ENCODE assay signal across 24 cellular contexts in genomic region chr1:212074856-212075255, GRCh38. TPM values are rescaled to one million over a fixed set of nuclear protein-coding genes. Genes with fewer than 3 reads are reported as not detected.
DNase-seq lines count a peak whose midpoint lies in the region; ATAC-seq, FAIRE-seq and TF ChIP-seq lines count a peak whose summit lies in the region.
"Had no signal": no experiment of that assay in that cellular context is flagged by ENCODE, and none has a peak within 500 bp of the region (broad histone marks: within the 10 kb centered on the region; RNA-seq: fewer than 3 reads in every experiment).

No MANE protein-coding gene starts in this region.

- H3K27ac ChIP-seq in heart right ventricle (peak overlapping the region; percentile 61 to 86 (median 82)), skeletal muscle tissue (ENCODE audit: low read depth, low read length) (peak overlapping the region; percentile 78)

- 30 to 36% methylated on average over 3 of the region's 3 CpGs for WGBS in heart right ventricle, 2 donors

- no peaks in the 10 kb centered on the region for H3K27me3 Mint-ChIP-seq in activated T-helper 1 cell treated with anti-CD3 and anti-CD28 coated beads, Interleukin-12 subunit alpha, Interleukin-12 subunit beta, Interleukin-2, Interleukin-4 antibody, amounts not matched to agents 30 ng/mL and 10 ng/mL and 1 ng/mL, durations not matched to agents 14 hours and 24 hours and 36 hours (ENCODE audit: insufficient read depth)
- H3K27me3 Mint-ChIP-seq: CD8-positive, alpha-beta memory T cell had no signal

- ATAC-seq in heart right ventricle, result peak in 7 of 8 donors; percentile 61 to 87 (median 80)
- no peak for ATAC-seq in HG02884 (IDR thresholded peaks at IDR 0.05; ENCODE audit: unreplicated experiment)
- ATAC-seq in stimulated activated naive CD8-positive, alpha-beta T cell treated with anti-CD3 and anti-CD28 coated beads, Interleukin-15, Interleukin-2, amounts not matched to agents 100 U/mL and 50 U/mL, for 24 hours, result no peak
- ATAC-seq: GM23338 had no signal

- no peaks in the 10 kb centered on the region for H3K9me3 Mint-ChIP-seq in activated T-helper 1 cell treated with anti-CD3 and anti-CD28 coated beads, Interleukin-12 subunit alpha, Interleukin-12 subunit beta, Interleukin-2, Interleukin-4 antibody, amounts not matched to agents 30 ng/mL and 10 ng/mL and 1 ng/mL, durations not matched to agents 14 hours and 24 hours and 36 hours
- H3K9me3 Mint-ChIP-seq: CD14-positive monocyte; CD8-positive, alpha-beta memory T cell; GM23338; H9 had no signal

- H3K27me3 ChIP-seq in heart right ventricle (no peaks in the 10 kb centered on the region), skeletal muscle tissue (ENCODE audit: control insufficient read depth in 3 of 3, insufficient read depth in 3 of 3, low read length in 3 of 3) (no peaks in the 10 kb centered on the region)
- H3K27me3 ChIP-seq: MG63 had no signal

- no peak overlapping the region for H3K4me3 Mint-ChIP-seq in activated T-helper 1 cell treated with anti-CD3 and anti-CD28 coated beads, Interleukin-12 subunit alpha, Interleukin-12 subunit beta, Interleukin-2, Interleukin-4 antibody, amounts not matched to agents 30 ng/mL and 10 ng/mL and 1 ng/mL, durations not matched to agents 14 hours and 24 hours and 36 hours
- H3K4me3 Mint-ChIP-seq: CD14-positive monocyte; CD8-positive, alpha-beta memory T cell; GM23338; H9 had no signal

- peak overlapping the region; percentile 10 for H3K27ac Mint-ChIP-seq in activated T-helper 1 cell treated with anti-CD3 and anti-CD28 coated beads, Interleukin-12 subunit alpha, Interleukin-12 subunit beta, Interleukin-2, Interleukin-4 antibody, amounts not matched to agents 30 ng/mL and 10 ng/mL and 1 ng/mL, durations not matched to agents 14 hours and 24 hours and 36 hours
- H3K27ac Mint-ChIP-seq: CD8-positive, alpha-beta memory T cell; GM23338; H9 had no signal

- H3K9me3 ChIP-seq in heart right ventricle, result no peaks in the 10 kb centered on the region
- H3K9me3 ChIP-seq in skeletal muscle tissue (ENCODE audit: control insufficient read depth in 3 of 3, low read length in 3 of 3), result no peaks in the 10 kb centered on the region
- H3K9me3 ChIP-seq: MG63 had no signal

- FAIRE-seq in islet of Langerhans (lab: Jason Lieb, UNC), result peak; percentile 43
- FAIRE-seq: GM12891 had no signal

- DNase-seq in activated T-helper 1 cell treated with anti-CD3 and anti-CD28 coated beads, Interleukin-12 subunit alpha, Interleukin-12 subunit beta, Interleukin-2, Interleukin-4 antibody, amounts not matched to agents 30 ng/mL and 10 ng/mL and 1 ng/mL, durations not matched to agents 14 hours and 24 hours and 36 hours (ENCODE audit: low spot score), result no peak
- no peak for DNase-seq in heart right ventricle
- no peak for DNase-seq in activated CD8-positive, alpha-beta memory T cell treated with anti-CD3 and anti-CD28 coated beads, Interleukin-2, amount 50 U/mL, for 4 hours
- no peak for DNase-seq in stimulated activated naive CD8-positive, alpha-beta T cell treated with anti-CD3 and anti-CD28 coated beads, Interleukin-15, Interleukin-2, amounts not matched to agents 100 U/mL and 50 U/mL, for 24 hours
- DNase-seq: CD8-positive, alpha-beta memory T cell; DMS79 treated with DMSO at 0.1 percent for 48 hours; GF-D8; H9; IMR-90; KG1; MG63; NCI-H1694; NCI-H2029 treated with DMSO at 0.1 percent for 48 hours; NCI-H226; NCI-H510A; NCI-H69; RPMI8226; SHP77 treated with DMSO at 0.1 percent for 48 hours had no signal

- peak overlapping the region in 1 of 10 donors; percentile 3 for H3K4me3 ChIP-seq in heart right ventricle
- no peak overlapping the region for H3K4me3 ChIP-seq in skeletal muscle tissue (ENCODE audit: low read length in 3 of 3)
- H3K4me3 ChIP-seq: GM23338, MG63 had no signal

- H3K4me1 Mint-ChIP-seq in activated T-helper 1 cell treated with anti-CD3 and anti-CD28 coated beads, Interleukin-12 subunit alpha, Interleukin-12 subunit beta, Interleukin-2, Interleukin-4 antibody, amounts not matched to agents 30 ng/mL and 10 ng/mL and 1 ng/mL, durations not matched to agents 14 hours and 24 hours and 36 hours (ENCODE audit: low read depth), result peaks cover 18% of the 10 kb centered on the region
- H3K4me1 Mint-ChIP-seq: CD14-positive monocyte; CD8-positive, alpha-beta memory T cell; GM23338; H9 had no signal

- H3K36me3 ChIP-seq in heart right ventricle, result no peaks in the 10 kb centered on the region
- H3K36me3 ChIP-seq in skeletal muscle tissue (ENCODE audit: control insufficient read depth in 3 of 3, insufficient read depth in 3 of 3, low read length in 3 of 3), result no peaks in the 10 kb centered on the region

- H3K4me1 ChIP-seq in heart right ventricle (peaks cover 0 to 33% (median 9%) of the 10 kb centered on the region in 9 donors), skeletal muscle tissue (ENCODE audit: control insufficient read depth in 3 of 3, insufficient read depth in 3 of 3, low read length in 3 of 3) (peaks cover 3 to 5% (median 3%) of the 10 kb centered on the region in 3 donors)

- intact Hi-C loops in activated T-helper 1 cell treated with anti-CD3 and anti-CD28 coated beads, Interleukin-12 subunit alpha, Interleukin-12 subunit beta, Interleukin-2, Interleukin-4 antibody, amounts not matched to agents 30 ng/mL and 10 ng/mL and 1 ng/mL, durations not matched to agents 14 hours and 24 hours and 36 hours (cut with micrococcal nuclease), result loop anchor here (5.0 to 10.0 kb wide), 2 partner anchors 140 to 162 kb away; no protein-coding TSS in a partner anchor
- intact Hi-C loops in heart right ventricle (cut with DNase I), result loop anchor here in 7 of 10 donors (2.0 to 5.0 kb wide), 8 partner anchors 82 to 382 kb away; partner anchors contain the start of gene PPP2R5A (in 1 of the 7)

- H3K9ac ChIP-seq in skeletal muscle tissue (ENCODE audit: low read depth in 1 of 3, low read length in 3 of 3), result peak overlapping the region in 2 of 3 donors; percentile 40 to 65

- H3K36me3 Mint-ChIP-seq in activated T-helper 1 cell treated with anti-CD3 and anti-CD28 coated beads, Interleukin-12 subunit alpha, Interleukin-12 subunit beta, Interleukin-2, Interleukin-4 antibody, amounts not matched to agents 30 ng/mL and 10 ng/mL and 1 ng/mL, durations not matched to agents 14 hours and 24 hours and 36 hours (ENCODE audit: low read depth), result peaks cover 43% of the 10 kb centered on the region
- H3K36me3 Mint-ChIP-seq: CD8-positive, alpha-beta memory T cell had no signal

- TF ChIP-seq CTCF in heart right ventricle (IDR thresholded peaks at IDR 0.05), result no peak

RNA-seq across cellular contexts. Expression of gene DTL, which starts 39.3 kb away (rescaled TPM):
- 91.0 and 94.8 TPM in 2 replicates for total RNA-seq in activated T-helper 1 cell treated with anti-CD3 and anti-CD28 coated beads, Interleukin-12 subunit alpha, Interleukin-12 subunit beta, Interleukin-2, Interleukin-4 antibody, amounts not matched to agents 30 ng/mL and 10 ng/mL and 1 ng/mL, durations not matched to agents 14 hours and 24 hours and 36 hours
- total RNA-seq in heart right ventricle (1 to 10 TPM in 2 of 10 donors, under 1 TPM in 8; 0.18 to 3.0 (median 0.58) TPM), skeletal muscle tissue (7.8 TPM)
- polyA plus RNA-seq in heart right ventricle, result under 1 TPM; 0.07 to 0.35 TPM
- polyA plus RNA-seq: CD14-positive monocyte had no signal

RNA-seq across cellular contexts. Expression of gene INTS7, which starts 39.5 kb away (rescaled TPM):
- total RNA-seq in activated T-helper 1 cell treated with anti-CD3 and anti-CD28 coated beads, Interleukin-12 subunit alpha, Interleukin-12 subunit beta, Interleukin-2, Interleukin-4 antibody, amounts not matched to agents 30 ng/mL and 10 ng/mL and 1 ng/mL, durations not matched to agents 14 hours and 24 hours and 36 hours, result 33.2 and 33.8 TPM in 2 replicates
- 10 to 100 TPM in 3 of 10 donors, 1 to 10 TPM in 7; 6.6 to 11.6 (median 9.0) TPM for total RNA-seq in heart right ventricle
- 1 to 10 TPM; 4.4 to 6.4 TPM for polyA plus RNA-seq in heart right ventricle
- total RNA-seq in skeletal muscle tissue, result 23.0 TPM

Comparison
In these comparisons a context has a peak if more than half of its experiments do, and no peak if none do; other contexts are left out.
1. ATAC-seq: peak in heart right ventricle (7 of 8); none in HG02884 (single experiment) and stimulated activated naive CD8-positive, alpha-beta T cell treated with anti-CD3 and anti-CD28 coated beads, Interleukin-15, Interleukin-2, amounts not matched to agents 100 U/mL and 50 U/mL, for 24 hours (single experiment).
2. RNA of gene DTL, which starts 39.3 kb away (total RNA-seq): 91.0 to 94.8 TPM in activated T-helper 1 cell treated with anti-CD3 and anti-CD28 coated beads, Interleukin-12 subunit alpha, Interleukin-12 subunit beta, Interleukin-2, Interleukin-4 antibody, amounts not matched to agents 30 ng/mL and 10 ng/mL and 1 ng/mL, durations not matched to agents 14 hours and 24 hours and 36 hours; 7.8 TPM in skeletal muscle tissue (single experiment) and 0.18 to 3.0 TPM in heart right ventricle; every median in the first group is over 10 times any median in the second.